Comparison of ENCODE assay signal across 8 cellular contexts in the genomic region with DNA sequence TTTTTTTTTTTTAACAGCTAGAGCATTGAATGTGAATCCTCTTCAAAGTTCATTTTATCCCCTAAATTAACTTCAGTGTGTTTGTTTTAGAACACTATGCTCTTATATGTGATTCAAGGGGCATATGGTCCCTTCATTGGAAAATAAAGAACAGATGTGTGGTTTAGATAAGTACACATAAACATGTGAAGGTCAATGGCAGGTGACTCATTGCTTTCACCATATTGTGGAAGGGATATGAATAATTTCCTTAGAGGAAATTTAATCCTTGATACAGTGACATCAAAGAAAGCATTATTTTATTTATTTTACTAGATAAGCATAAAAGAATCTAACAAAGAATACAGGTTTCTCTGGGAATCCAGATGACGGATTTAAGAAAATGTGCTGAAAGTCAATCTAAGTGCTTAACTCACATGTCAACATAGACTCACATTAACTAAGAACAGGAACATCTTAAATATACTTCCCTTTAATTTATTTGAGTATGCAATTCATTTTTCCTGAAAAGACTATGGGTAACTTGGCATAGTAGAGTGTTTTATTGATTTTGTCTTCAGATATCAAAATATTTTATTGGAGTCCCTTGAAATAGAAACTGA.
DNase-seq lines count a peak whose midpoint lies in the region; ATAC-seq lines count a peak whose summit lies in the region.

No MANE protein-coding gene starts in this region.

- intact Hi-C loops in head of caudate nucleus (cut with DNase I) = no loop called here

- DNase-seq in GM04504 (ENCODE audit: low read depth) (peak; percentile 10), NCI-H2171 treated with DMSO at 0.1 percent for 48 hours (lab: John Stamatoyannopoulos, UW) (peak; percentile 94), brain pericyte (ENCODE audit: low read depth, low spot score) (peak; percentile 88), non-pigmented ciliary epithelial cell (ENCODE audit: low read depth) (peak; percentile 97), head of caudate nucleus (no peak), SKM-1 treated with dmso at 0.1 percent for 144 hours (lab: John Stamatoyannopoulos, UW; ENCODE audit: unreplicated experiment) (no peak)

- no peak for ATAC-seq in GM18867 (IDR thresholded peaks at IDR 0.05; ENCODE audit: unreplicated experiment)
- ATAC-seq in HG03159 (IDR thresholded peaks at IDR 0.05; ENCODE audit: unreplicated experiment) = no peak

Comparison
In these comparisons a context has a peak if more than half of its experiments do, and no peak if none do; other contexts are left out.
1. DNase-seq: peak in GM04504 (single experiment), NCI-H2171 treated with DMSO at 0.1 percent for 48 hours (single experiment), brain pericyte (single experiment) and non-pigmented ciliary epithelial cell (single experiment); none in head of caudate nucleus (0 of 42) and SKM-1 treated with dmso at 0.1 percent for 144 hours (single experiment).